Comparison of ENCODE assay signal across 23 cellular contexts in the genomic region with DNA sequence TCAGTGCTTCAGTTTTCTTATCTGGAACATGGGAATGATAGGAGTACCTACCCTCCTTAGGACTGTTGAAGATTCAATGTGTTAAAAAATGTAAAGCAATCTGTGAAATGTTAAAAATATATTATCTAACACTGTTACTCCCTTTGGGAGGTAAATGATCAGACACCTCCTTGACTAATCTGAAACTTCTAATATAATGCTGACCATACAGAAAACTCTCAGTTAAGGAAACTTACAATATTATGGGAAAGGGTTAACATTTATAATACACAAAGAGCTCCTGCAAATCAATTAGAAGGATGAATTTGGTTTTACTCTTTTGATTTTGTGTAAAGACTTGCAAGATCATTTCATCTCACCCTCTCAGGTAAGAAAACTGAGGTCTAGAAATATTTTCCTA. TPM values are rescaled to one million over a fixed set of nuclear protein-coding genes. Genes with fewer than 3 reads are reported as not detected.
DNase-seq lines count a peak whose midpoint lies in the region; ATAC-seq, FAIRE-seq and TF ChIP-seq lines count a peak whose summit lies in the region.
"Had no signal": no experiment of that assay in that cellular context is flagged by ENCODE, and none has a peak within 500 bp of the region (broad histone marks: within the 10 kb centered on the region; RNA-seq: fewer than 3 reads in every experiment).

No MANE protein-coding gene starts in this region.

- H3K4me2 ChIP-seq in IMR-90 (ENCODE audit: low read depth, low read length) = no peak overlapping the region
- H3K4me2 ChIP-seq: GM23338 had no signal

- no peak overlapping the region for H2AK9ac ChIP-seq in IMR-90 (replicated peaks; ENCODE audit: low read depth, low read length, poor library complexity)

- no peak overlapping the region for H2AK5ac ChIP-seq in IMR-90 (ENCODE audit: low read depth, low read length)

- FAIRE-seq in kidney (lab: Jason Lieb, UNC) = no peak
- FAIRE-seq in pancreas (lab: Jason Lieb, UNC) = peak; percentile 60
- FAIRE-seq: D721Med, G401.6, GM12892, GM18507, H54, HTR-8/SVneo had no signal

- H2BK120ac ChIP-seq in IMR-90 (ENCODE audit: low read depth, low read length) = no peak overlapping the region

- H3K9ac ChIP-seq in IMR-90 (ENCODE audit: low read depth, low read length) (no peak overlapping the region), kidney (ENCODE audit: low read length in 2 of 2) (no peak overlapping the region), subcutaneous abdominal adipose tissue (ENCODE audit: low read length in 5 of 5) (peak overlapping the region in 3 of 5 donors; percentile 13 to 87 (median 68))

- no peaks in the 10 kb centered on the region for H3K9me1 ChIP-seq in IMR-90 (ENCODE audit: insufficient read depth, low read length)

- ATAC-seq in IMR-90 (ENCODE audit: low read depth) (no peak), pancreas (no peak), lower lobe of right lung (no peak)
- ATAC-seq: GM23338, HCT116 had no signal

- H3K79me1 ChIP-seq in IMR-90 (ENCODE audit: low read depth in 1 of 2, low read length in 2 of 2) = no peaks in the 10 kb centered on the region

- no peak overlapping the region for H4K91ac ChIP-seq in IMR-90 (ENCODE audit: insufficient read depth, low read depth, low read length)

- no peak overlapping the region for H3K4me3 ChIP-seq in IMR-90 (ENCODE audit: insufficient read depth, low read depth, low read length)
- H3K4me3 ChIP-seq in kidney (ENCODE audit: low read length in 2 of 2) = no peak overlapping the region
- H3K4me3 ChIP-seq in pancreas = no peak overlapping the region
- peak overlapping the region in 2 of 5 donors; percentile 36 to 59 for H3K4me3 ChIP-seq in subcutaneous abdominal adipose tissue (ENCODE audit: low read depth in 1 of 5, low read length in 5 of 5)
- H3K4me3 ChIP-seq in ascending aorta = no peak overlapping the region
- no peak overlapping the region for H3K4me3 ChIP-seq in lower lobe of right lung
- H3K4me3 ChIP-seq: GM23338 had no signal

- in situ Hi-C loops in IMR-90 (cut with MboI; ENCODE audit: low sequenced_read_pairs) = no loop called here

- no peak overlapping the region for H2BK20ac ChIP-seq in IMR-90 (ENCODE audit: low read depth, low read length)

- intact Hi-C loops in IMR-90 (cut with micrococcal nuclease) = no loop called here
- intact Hi-C loops in kidney (cut with DNase I) = no loop called here
- intact Hi-C loops in pancreas (cut with DNase I) = no loop called here
- intact Hi-C loops in ascending aorta (cut with DNase I) = loop anchor here (5.0 kb wide), 2 partner anchors 73 to 953 kb away; a partner anchor contains a TSS
- intact Hi-C loops in lower lobe of right lung (cut with DNase I) = no loop called here

- POLR2A ChIA-PET in IMR-90 (lab: Charles Lee; ENCODE audit: unreplicated experiment) = no interaction called here

- H3K56ac ChIP-seq in IMR-90 (ENCODE audit: extremely low read depth, insufficient read depth, low read length) = no peak overlapping the region

- CTCF ChIA-PET in IMR-90 (lab: Yijun Ruan, JAX) = no interaction called here

- H3K4me1 ChIP-seq in IMR-90 (ENCODE audit: control insufficient read depth, insufficient read depth, low read length) = no peaks in the 10 kb centered on the region
- peaks cover 0 to 14% of the 10 kb centered on the region in 2 donors for H3K4me1 ChIP-seq in kidney (ENCODE audit: control insufficient read depth in 1 of 2, insufficient read depth in 1 of 2, low read depth in 1 of 2, low read length in 2 of 2)
- H3K4me1 ChIP-seq in pancreas = no peaks in the 10 kb centered on the region
- peaks cover 0 to 35% (median 22%) of the 10 kb centered on the region in 5 donors for H3K4me1 ChIP-seq in subcutaneous abdominal adipose tissue (ENCODE audit: control insufficient read depth in 5 of 5, insufficient read depth in 5 of 5, low read length in 5 of 5)
- H3K4me1 ChIP-seq in ascending aorta = no peaks in the 10 kb centered on the region
- H3K4me1 ChIP-seq in lower lobe of right lung = no peaks in the 10 kb centered on the region
- H3K4me1 ChIP-seq: BE2C, Caco-2 had no signal

- no peaks in the 10 kb centered on the region for H4K20me1 ChIP-seq in IMR-90 (ENCODE audit: insufficient read depth, low read length)

- H3K9me3 ChIP-seq in IMR-90 (ENCODE audit: control insufficient read depth, insufficient read depth, low read length) = no peaks in the 10 kb centered on the region
- H3K9me3 ChIP-seq in kidney (ENCODE audit: control insufficient read depth in 1 of 2, low read length in 2 of 2) = no peaks in the 10 kb centered on the region
- H3K9me3 ChIP-seq in pancreas = no peaks in the 10 kb centered on the region
- H3K9me3 ChIP-seq in subcutaneous abdominal adipose tissue (ENCODE audit: control insufficient read depth in 5 of 5, low read length in 5 of 5) = peaks cover 0 to 4% (median 0%) of the 10 kb centered on the region in 5 donors
- no peaks in the 10 kb centered on the region for H3K9me3 ChIP-seq in ascending aorta
- H3K9me3 ChIP-seq in lower lobe of right lung = no peaks in the 10 kb centered on the region
- H3K9me3 ChIP-seq: BE2C, Caco-2 had no signal

- no peak for TF ChIP-seq POLR2A in IMR-90 (IDR thresholded peaks at IDR 0.05; ENCODE audit: low read depth, low read length)

- no peak for DNase-seq in IMR-90
- no peak for DNase-seq in kidney
- no peak for DNase-seq in pancreas
- DNase-seq in ascending aorta (ENCODE audit: low spot score in 2 of 2) = no peak
- no peak for DNase-seq in COLO829 (ENCODE audit: low spot score)
- DNase-seq in lower lobe of right lung = no peak
- DNase-seq: ACHN; BE2C; C1 segment of cervical spinal cord; Caco-2; CD4-positive, CD25-positive, alpha-beta regulatory T cell; CD8-positive, alpha-beta memory T cell; HFFc6 had no signal

- H2AFZ ChIP-seq in IMR-90 (replicated peaks; ENCODE audit: low read length, poor library complexity) = no peak overlapping the region
- H2AFZ ChIP-seq: GM23338 had no signal

- no peak overlapping the region for H3K23ac ChIP-seq in IMR-90 (ENCODE audit: low read depth, low read length)

- no peak overlapping the region for H3K18ac ChIP-seq in IMR-90 (ENCODE audit: low read depth, low read length)

- H4K8ac ChIP-seq in IMR-90 (ENCODE audit: low read depth in 2 of 2, low read length in 2 of 2) = no peak overlapping the region

- H3K27ac ChIP-seq in IMR-90 (ENCODE audit: insufficient read depth, low read length) (no peak overlapping the region), kidney (ENCODE audit: low read depth in 2 of 2, low read length in 2 of 2) (peak overlapping the region; percentile 7 to 22), pancreas (no peak overlapping the region), subcutaneous abdominal adipose tissue (ENCODE audit: low read depth, low read length) (peak overlapping the region; percentile 86), ascending aorta (no peak overlapping the region), lower lobe of right lung (no peak overlapping the region)

- H3K36me3 ChIP-seq in IMR-90 (ENCODE audit: control insufficient read depth, insufficient read depth, low read length) (no peaks in the 10 kb centered on the region), kidney (ENCODE audit: control insufficient read depth in 1 of 2, insufficient read depth in 2 of 2, low read length in 2 of 2) (no peaks in the 10 kb centered on the region), pancreas (no peaks in the 10 kb centered on the region), subcutaneous abdominal adipose tissue (ENCODE audit: control insufficient read depth in 5 of 5, insufficient read depth in 5 of 5, low read length in 5 of 5) (no peaks in the 10 kb centered on the region), ascending aorta (no peaks in the 10 kb centered on the region), lower lobe of right lung (no peaks in the 10 kb centered on the region)
- H3K36me3 ChIP-seq: BE2C had no signal

- no peak overlapping the region for H2BK15ac ChIP-seq in IMR-90 (ENCODE audit: low read depth, low read length)

- H3K14ac ChIP-seq in IMR-90 (replicated peaks; ENCODE audit: low read depth, low read length) = no peak overlapping the region

- no peak overlapping the region for H3K4ac ChIP-seq in IMR-90 (ENCODE audit: low read depth, low read length)

- H3K27me3 ChIP-seq in IMR-90 (ENCODE audit: control insufficient read depth, insufficient read depth, low read length) (peaks cover 14% of the 10 kb centered on the region), pancreas (no peaks in the 10 kb centered on the region), subcutaneous abdominal adipose tissue (ENCODE audit: control insufficient read depth in 5 of 5, insufficient read depth in 4 of 5, low read length in 5 of 5) (peaks cover 0 to 8% (median 3%) of the 10 kb centered on the region in 5 donors), ascending aorta (no peaks in the 10 kb centered on the region), lower lobe of right lung (ENCODE audit: low read depth) (no peaks in the 10 kb centered on the region)
- H3K27me3 ChIP-seq: BE2C had no signal

- TF ChIP-seq CTCF in IMR-90 (conservative IDR thresholded peaks at IDR 0.05; ENCODE audit: low read depth, low read length) (no peak), kidney (IDR thresholded peaks at IDR 0.05; ENCODE audit: borderline replicate concordance, extremely low read depth, insufficient read depth) (no peak), pancreas (IDR thresholded peaks at IDR 0.05) (no peak), ascending aorta (IDR thresholded peaks at IDR 0.05) (no peak), lower lobe of right lung (IDR thresholded peaks at IDR 0.05) (no peak)

- H2BK5ac ChIP-seq in IMR-90 (ENCODE audit: low read depth, low read length, poor library complexity, severe bottlenecking) = no peak overlapping the region

- BruUV-seq in IMR-90 (replicated peaks; lab: Mats Ljungman, UMichigan) = no TSS peak

- dilution Hi-C loops in IMR-90 (cut with HindIII; ENCODE audit: low sequenced_read_pairs, unreplicated experiment) = no loop called here

- no peak for TF ChIP-seq RAD21 in IMR-90 (IDR thresholded peaks at IDR 0.05; ENCODE audit: low read length)

- H4K5ac ChIP-seq in IMR-90 (ENCODE audit: low read depth, low read length) = no peak overlapping the region

RNA-seq across cellular contexts. Expression of a gene that starts 1.6 kb away (rescaled TPM):
- total RNA-seq in IMR-90 (2012; rRNA removed) (under 0.01 TPM in 1 of 2 replicates, not detected in the other), kidney (0.31 TPM), pancreas (1 to 10 TPM in 2 of 6 donors, under 1 TPM in 4; 0.22 to 1.2 (median 0.81) TPM), ascending aorta (not detected), lower lobe of right lung (0.27 TPM)
- polyA plus RNA-seq in IMR-90 (2012; rRNA removed) (0.10 and 0.15 TPM in 2 replicates), kidney (ENCODE audit: insufficient read depth, low read depth, low replicate concordance) (1.1 TPM), pancreas (1 to 10 TPM; 1.4 to 3.7 TPM)
- polyA plus RNA-seq in IMR-90 (2012; cell fraction: cytosol; rRNA removed) = 0.03 and 0.10 TPM in 2 replicates
- 0.24 and 0.28 TPM in 2 replicates for polyA plus RNA-seq in IMR-90 (2012; cell fraction: nucleus; rRNA removed; ENCODE audit: low replicate concordance)
- total RNA-seq: A172, Caco-2, GM23338, HFFc6 had no signal
- polyA plus RNA-seq: CD8-positive, alpha-beta memory T cell; GM23338 had no signal

RNA-seq across cellular contexts. Expression of a gene that starts 4.5 kb away (rescaled TPM):
- total RNA-seq in IMR-90 (2012; rRNA removed) (3.4 and 4.2 TPM in 2 replicates), kidney (15.9 TPM), pancreas (1 to 10 TPM; 3.5 to 8.6 (median 5.8) TPM), ascending aorta (31.5 TPM), lower lobe of right lung (11.7 TPM)
- polyA plus RNA-seq in IMR-90 (2012; rRNA removed) (16.5 and 19.1 TPM in 2 replicates), kidney (ENCODE audit: insufficient read depth, low read depth, low replicate concordance) (16.9 TPM), pancreas (1 to 10 TPM; 4.5 to 8.0 TPM)
- polyA plus RNA-seq in IMR-90 (2012; cell fraction: cytosol; rRNA removed) = 16.9 and 22.0 TPM in 2 replicates
- 12.2 and 17.1 TPM in 2 replicates for polyA plus RNA-seq in IMR-90 (2012; cell fraction: nucleus; rRNA removed; ENCODE audit: low replicate concordance)

RNA-seq across cellular contexts. Expression of a gene that starts 35.2 kb away (rescaled TPM):
- total RNA-seq in IMR-90 (2012; rRNA removed) (not detected in 2 replicates), kidney (0.79 TPM), pancreas (under 1 TPM; 0.14 to 0.97 (median 0.30) TPM), ascending aorta (6.9 TPM), lower lobe of right lung (0.89 TPM)
- polyA plus RNA-seq in IMR-90 (2012; rRNA removed) (not detected in 2 replicates), kidney (ENCODE audit: insufficient read depth, low read depth, low replicate concordance) (not detected), pancreas (under 1 TPM; 0.15 to 0.70 TPM)
- not detected in 2 replicates for polyA plus RNA-seq in IMR-90 (2012; cell fraction: cytosol; rRNA removed)
- not detected in 2 replicates for polyA plus RNA-seq in IMR-90 (2012; cell fraction: nucleus; rRNA removed; ENCODE audit: low replicate concordance)
- total RNA-seq: A172; Caco-2; CD4-positive, CD25-positive, alpha-beta regulatory T cell; CD8-positive, alpha-beta memory T cell; GM23338; HFFc6 had no signal
- polyA plus RNA-seq: CD4-positive, CD25-positive, alpha-beta regulatory T cell; CD8-positive, alpha-beta memory T cell had no signal

Comparison
In these comparisons a context has a peak if more than half of its experiments do, and no peak if none do; other contexts are left out.
1. H3K27ac ChIP-seq: peak in kidney (2 of 2) and subcutaneous abdominal adipose tissue (single experiment); none in IMR-90 (single experiment), pancreas (0 of 4), ascending aorta (0 of 2) and lower lobe of right lung (single experiment).
2. H3K9ac ChIP-seq: peak in subcutaneous abdominal adipose tissue (3 of 5); none in IMR-90 (single experiment) and kidney (0 of 2).